In genomic region chr1:87435484-87435883, GRCh38 we compare ENCODE assay signal across 11 cellular contexts.
DNase-seq lines count a peak whose midpoint lies in the region; ATAC-seq and TF ChIP-seq lines count a peak whose summit lies in the region.
"Had no signal": no experiment of that assay in that cellular context is flagged by ENCODE, and none has a peak within 500 bp of the region (broad histone marks: within the 10 kb centered on the region; RNA-seq: fewer than 3 reads in every experiment).

No MANE protein-coding gene starts in this region.

- peak; percentile 67 for ATAC-seq in HG02610 (IDR thresholded peaks at IDR 0.05; ENCODE audit: unreplicated experiment)
- no peak for ATAC-seq in HG02840 (IDR thresholded peaks at IDR 0.05; ENCODE audit: low FRiP score, unreplicated experiment)
- ATAC-seq in HG03139 (IDR thresholded peaks at IDR 0.05; ENCODE audit: unreplicated experiment), result no peak

- DNase-seq in AG20443 (ENCODE audit: low spot score), result peak; percentile 55
- DNase-seq in OCI-M2 (lab: John Stamatoyannopoulos, UW; ENCODE audit: unreplicated experiment), result peak; percentile 32
- peak; percentile 85 for DNase-seq in fibroblast of villous mesenchyme (ENCODE audit: low read depth)
- no peak for DNase-seq in NCI-H128 (lab: John Stamatoyannopoulos, UW; ENCODE audit: unreplicated experiment)
- DNase-seq in CD8-positive, alpha-beta memory T cell, result no peak
- DNase-seq: SHP77 treated with DMSO at 0.1 percent for 48 hours had no signal

- H3K4me1 Mint-ChIP-seq in CD8-positive, alpha-beta memory T cell, result peaks cover 0 to 6% (median 0%) of the 10 kb centered on the region in 3 donors
- H3K4me1 Mint-ChIP-seq: B cell had no signal

- no peaks in the 10 kb centered on the region for H3K9me3 ChIP-seq in CD8-positive, alpha-beta memory T cell (ENCODE audit: low read length)

- no peak overlapping the region for H3K27ac Mint-ChIP-seq in CD8-positive, alpha-beta memory T cell
- H3K27ac Mint-ChIP-seq: B cell had no signal

- H3K36me3 Mint-ChIP-seq in CD8-positive, alpha-beta memory T cell, result no peaks in the 10 kb centered on the region

- H3K4me1 ChIP-seq in CD8-positive, alpha-beta memory T cell (ENCODE audit: insufficient read depth, low read length), result no peaks in the 10 kb centered on the region

- H3K27me3 ChIP-seq in CD8-positive, alpha-beta memory T cell (ENCODE audit: insufficient read depth, low read length, poor library complexity, severe bottlenecking), result no peaks in the 10 kb centered on the region

- no peaks in the 10 kb centered on the region for H3K9me3 Mint-ChIP-seq in CD8-positive, alpha-beta memory T cell
- H3K9me3 Mint-ChIP-seq: neural crest cell had no signal

- POLR2A ChIA-PET in CD8-positive, alpha-beta memory T cell (lab: Charles Lee), result no interaction called here

- H3K4me3 Mint-ChIP-seq in CD8-positive, alpha-beta memory T cell, result no peak overlapping the region
- H3K4me3 Mint-ChIP-seq: B cell, neural crest cell had no signal

- TF ChIP-seq CTCF in fibroblast of villous mesenchyme (IDR thresholded peaks at IDR 0.05; ENCODE audit: insufficient read depth, low read depth, low read length), result no peak

- CTCF ChIA-PET in CD8-positive, alpha-beta memory T cell (lab: Charles Lee), result no interaction called here

- H3K27ac ChIP-seq in CD8-positive, alpha-beta memory T cell (ENCODE audit: low read depth, low read length), result no peak overlapping the region

- H3K27me3 Mint-ChIP-seq in CD8-positive, alpha-beta memory T cell, result peaks cover 8 to 50% of the 10 kb centered on the region in 2 donors

- H3K36me3 ChIP-seq in CD8-positive, alpha-beta memory T cell (ENCODE audit: insufficient read depth, low read length), result no peaks in the 10 kb centered on the region

- H3K4me3 ChIP-seq in fibroblast of villous mesenchyme (ENCODE audit: low read depth, low read length), result no peak overlapping the region
- H3K4me3 ChIP-seq in CD8-positive, alpha-beta memory T cell (ENCODE audit: low read length), result no peak overlapping the region

Comparison
In these comparisons a context has a peak if more than half of its experiments do, and no peak if none do; other contexts are left out.
1. DNase-seq: peak in AG20443 (single experiment), OCI-M2 (single experiment) and fibroblast of villous mesenchyme (single experiment); none in NCI-H128 (single experiment) and CD8-positive, alpha-beta memory T cell (0 of 5).